ENCODE assay signal across 20 cellular contexts in the genomic region with DNA sequence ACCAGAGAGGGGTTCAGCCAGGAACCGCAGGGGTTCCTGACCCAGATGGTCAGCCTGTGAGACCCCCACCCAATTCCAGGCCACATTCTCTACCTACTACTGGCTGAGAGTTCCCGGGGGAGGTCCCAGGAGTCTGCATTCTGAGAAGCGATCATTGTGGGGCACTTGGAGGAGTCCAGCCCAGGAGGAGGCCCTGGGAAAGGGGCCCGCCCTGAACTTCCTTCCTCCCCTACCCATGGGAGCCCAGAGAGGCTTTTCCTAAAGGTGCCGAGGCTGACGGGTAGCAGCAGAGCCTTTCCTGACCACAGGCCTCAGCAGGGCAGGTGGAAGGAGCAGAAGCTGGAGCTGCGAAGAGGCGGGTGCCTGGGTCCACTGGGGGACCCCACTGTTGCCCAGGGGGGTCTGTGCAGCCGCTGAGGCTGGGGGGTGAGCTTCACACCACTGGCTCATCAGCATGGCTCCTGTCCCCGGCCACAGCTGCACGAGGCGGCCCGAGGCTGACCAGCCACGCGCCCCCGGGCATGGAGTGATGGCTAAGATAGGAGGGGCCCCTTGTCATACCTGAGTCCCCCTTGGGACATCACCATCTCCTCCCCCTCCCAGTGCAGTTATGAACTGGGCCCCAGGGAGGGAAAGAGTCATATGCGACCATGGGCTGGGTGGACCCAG.
"Had no signal": no experiment of that assay in that cellular context is flagged by ENCODE, and none has a peak within 500 bp of the region (broad histone marks: within the 10 kb centered on the region; RNA-seq: fewer than 3 reads in every experiment).

No MANE protein-coding gene starts in this region.

- H3K36me3 ChIP-seq: pancreas, upper lobe of right lung had no signal

- H3K9me3 Mint-ChIP-seq: activated CD4-positive, alpha-beta memory T cell treated with anti-CD3 and anti-CD28 coated beads, Interleukin-2, amount 10 ng/mL, durations not matched to agents 7 days and 5 days; activated naive CD4-positive, alpha-beta T cell treated with anti-CD3 and anti-CD28 coated beads, Interleukin-2, amount 10 ng/mL, durations not matched to agents 7 days and 5 days; activated T-cell treated with anti-CD3 and anti-CD28 coated beads, Interleukin-2, amount 50 U/mL, for 24 hours; memory B cell; naive thymus-derived CD4-positive, alpha-beta T cell; stimulated activated naive B cell treated with anti-CD40 and anti-IgM and Interleukin-4, amounts not matched to agents 10 μg/mL and 1 μg/mL and 100 μg/mL, for 72 hours had no signal

- ATAC-seq: left lobe of liver; mucosa of descending colon; naive thymus-derived CD4-positive, alpha-beta T cell; pancreas; stimulated activated naive B cell treated with anti-CD40 and anti-IgM and Interleukin-4, amounts not matched to agents 10 μg/mL and 1 μg/mL and 100 μg/mL, for 72 hours; T-helper 17 cell had no signal

- H3K4me3 Mint-ChIP-seq: activated CD4-positive, alpha-beta memory T cell treated with anti-CD3 and anti-CD28 coated beads, Interleukin-2, amount 10 ng/mL, durations not matched to agents 7 days and 5 days; activated naive CD4-positive, alpha-beta T cell treated with anti-CD3 and anti-CD28 coated beads, Interleukin-2, amount 10 ng/mL, durations not matched to agents 7 days and 5 days; activated T-cell treated with anti-CD3 and anti-CD28 coated beads, Interleukin-2, amount 50 U/mL, for 24 hours; memory B cell; naive thymus-derived CD4-positive, alpha-beta T cell; stimulated activated naive B cell treated with anti-CD40 and anti-IgM and Interleukin-4, amounts not matched to agents 10 μg/mL and 1 μg/mL and 100 μg/mL, for 72 hours; T-helper 17 cell had no signal

- H3K27ac Mint-ChIP-seq: activated CD4-positive, alpha-beta memory T cell treated with anti-CD3 and anti-CD28 coated beads, Interleukin-2, amount 10 ng/mL, durations not matched to agents 7 days and 5 days; activated naive CD4-positive, alpha-beta T cell treated with anti-CD3 and anti-CD28 coated beads, Interleukin-2, amount 10 ng/mL, durations not matched to agents 7 days and 5 days; activated T-cell treated with anti-CD3 and anti-CD28 coated beads, Interleukin-2, amount 50 U/mL, for 24 hours; memory B cell; naive thymus-derived CD4-positive, alpha-beta T cell; stimulated activated naive B cell treated with anti-CD40 and anti-IgM and Interleukin-4, amounts not matched to agents 10 μg/mL and 1 μg/mL and 100 μg/mL, for 72 hours; T-helper 17 cell had no signal

- DNase-seq: activated CD4-positive, alpha-beta memory T cell treated with anti-CD3 and anti-CD28 coated beads, Interleukin-2, amount 10 ng/mL, durations not matched to agents 7 days and 5 days; activated CD4-positive, alpha-beta T cell treated with anti-CD3 and anti-CD28 coated beads for 4 hours; activated naive CD4-positive, alpha-beta T cell treated with anti-CD3 and anti-CD28 coated beads, Interleukin-2, amount 10 ng/mL, durations not matched to agents 7 days and 5 days; activated T-cell treated with anti-CD3 and anti-CD28 coated beads, Interleukin-2, amount 50 U/mL, for 24 hours; caudate nucleus; cortex of kidney; effector CD8-positive, alpha-beta T cell; foreskin melanocyte; head of caudate nucleus; mucosa of descending colon; naive thymus-derived CD4-positive, alpha-beta T cell; pancreas; stimulated activated CD4-positive, alpha-beta T cell treated with anti-CD3 and anti-CD28 coated beads, Interleukin-15, amount 100 ng/mL, for 24 hours; stimulated activated CD4-positive, alpha-beta T cell treated with anti-CD3 and anti-CD28 coated beads, Interleukin-4, amount 100 ng/mL, for 1 hour; stimulated activated naive B cell treated with anti-CD40 and anti-IgM and Interleukin-4, amounts not matched to agents 10 μg/mL and 1 μg/mL and 100 μg/mL, for 72 hours; T-helper 17 cell; upper lobe of right lung had no signal

- H3K27me3 Mint-ChIP-seq: activated CD4-positive, alpha-beta memory T cell treated with anti-CD3 and anti-CD28 coated beads, Interleukin-2, amount 10 ng/mL, durations not matched to agents 7 days and 5 days; activated naive CD4-positive, alpha-beta T cell treated with anti-CD3 and anti-CD28 coated beads, Interleukin-2, amount 10 ng/mL, durations not matched to agents 7 days and 5 days; naive thymus-derived CD4-positive, alpha-beta T cell; stimulated activated naive B cell treated with anti-CD40 and anti-IgM and Interleukin-4, amounts not matched to agents 10 μg/mL and 1 μg/mL and 100 μg/mL, for 72 hours had no signal

- H3K27ac ChIP-seq: pancreas, upper lobe of right lung had no signal

- H3K27me3 ChIP-seq: pancreas, upper lobe of right lung had no signal

- H3K4me1 ChIP-seq: pancreas, upper lobe of right lung had no signal

- H3K36me3 Mint-ChIP-seq: activated naive CD4-positive, alpha-beta T cell treated with anti-CD3 and anti-CD28 coated beads, Interleukin-2, amount 10 ng/mL, durations not matched to agents 7 days and 5 days; memory B cell; naive thymus-derived CD4-positive, alpha-beta T cell; stimulated activated naive B cell treated with anti-CD40 and anti-IgM and Interleukin-4, amounts not matched to agents 10 μg/mL and 1 μg/mL and 100 μg/mL, for 72 hours had no signal

- H3K9me3 ChIP-seq: mucosa of descending colon, pancreas, upper lobe of right lung had no signal

- H3K4me3 ChIP-seq: mucosa of descending colon, pancreas, skin epidermis, upper lobe of right lung had no signal

- H3K4me1 Mint-ChIP-seq: activated CD4-positive, alpha-beta memory T cell treated with anti-CD3 and anti-CD28 coated beads, Interleukin-2, amount 10 ng/mL, durations not matched to agents 7 days and 5 days; activated naive CD4-positive, alpha-beta T cell treated with anti-CD3 and anti-CD28 coated beads, Interleukin-2, amount 10 ng/mL, durations not matched to agents 7 days and 5 days; memory B cell; naive thymus-derived CD4-positive, alpha-beta T cell; stimulated activated naive B cell treated with anti-CD40 and anti-IgM and Interleukin-4, amounts not matched to agents 10 μg/mL and 1 μg/mL and 100 μg/mL, for 72 hours; T-helper 17 cell had no signal
